ENCODE assay signal across 12 cellular contexts in the genomic region with DNA sequence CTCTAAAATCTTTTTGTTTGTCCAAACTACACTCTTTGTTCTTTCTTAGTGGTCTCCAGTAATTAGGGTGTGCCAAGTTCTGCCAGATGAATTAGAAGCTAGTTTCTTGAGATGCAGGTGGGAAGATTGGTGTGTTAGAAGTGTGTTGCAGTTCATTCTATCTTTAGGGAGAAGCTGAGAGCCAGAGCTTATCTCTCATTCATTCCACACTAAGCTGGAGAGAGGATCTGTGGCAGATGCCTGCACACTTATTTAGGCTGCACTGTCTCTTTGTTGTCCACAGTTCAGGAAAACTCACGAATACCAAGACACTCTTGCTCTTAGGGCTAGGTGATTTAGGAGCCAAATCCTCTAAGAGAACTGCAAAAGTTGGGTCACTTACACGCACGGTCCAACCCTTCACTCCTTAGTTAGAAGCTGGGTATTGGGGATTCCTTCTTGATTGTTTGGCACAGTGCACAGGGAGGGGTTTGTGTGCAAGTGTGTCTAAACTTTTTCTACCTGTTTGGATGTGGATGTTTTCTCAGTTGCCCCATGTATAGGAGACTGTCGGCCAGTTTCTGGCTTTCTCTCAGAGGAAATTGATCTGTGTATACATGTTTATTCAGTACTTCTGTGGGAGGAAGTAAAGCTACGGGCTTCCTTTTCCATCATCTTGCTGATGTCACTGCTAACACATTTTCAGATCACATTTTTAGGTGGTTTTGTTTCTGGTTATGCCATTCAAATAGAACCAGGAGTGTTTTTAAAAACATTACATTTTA. TPM values are rescaled to one million over a fixed set of nuclear protein-coding genes. Genes with fewer than 3 reads are reported as not detected.
A peak's percentile ranks its signal among the peaks of the same experiment; 100 is the strongest.
DNase-seq lines count a peak whose midpoint lies in the region; ATAC-seq, FAIRE-seq and TF ChIP-seq lines count a peak whose summit lies in the region.
"Had no signal": no experiment of that assay in that cellular context is flagged by ENCODE, and none has a peak within 500 bp of the region (broad histone marks: within the 10 kb centered on the region; RNA-seq: fewer than 3 reads in every experiment).

No MANE protein-coding gene starts in this region.

- no peak for TF ChIP-seq CTCF in left ventricle myocardium inferior (IDR thresholded peaks at IDR 0.05; ENCODE audit: borderline replicate concordance)

- H3K27me3 Mint-ChIP-seq in activated naive CD8-positive, alpha-beta T cell treated with anti-CD3 and anti-CD28 coated beads for 36 hours, result no peaks in the 10 kb centered on the region

- DNase-seq in left ventricle myocardium superior (no peak), left ventricle myocardium inferior (no peak), HTR-8/SVneo (ENCODE audit: insufficient read length, low spot score) (no peak), NCI-H2029 (lab: John Stamatoyannopoulos, UW) (no peak)
- DNase-seq in activated naive CD8-positive, alpha-beta T cell treated with anti-CD3 and anti-CD28 coated beads for 36 hours, result no peak
- DNase-seq in stimulated activated naive CD4-positive, alpha-beta T cell treated with Interleukin-2 at 50 U/mL for 16 hours (lab: John Stamatoyannopoulos, UW), result no peak
- DNase-seq: NCI-H226; nephron progenitor cell; stimulated activated CD4-positive, alpha-beta T cell treated with anti-CD3 and anti-CD28 coated beads, Interleukin-12 subunit alpha, Interleukin-12 subunit beta, amount 100 ng/mL, for 4 hours had no signal

- H3K27ac ChIP-seq in left ventricle myocardium inferior (replicated peaks), result no peak overlapping the region

- FAIRE-seq in HTR-8/SVneo (lab: Jason Lieb, UNC), result no peak

- no peaks in the 10 kb centered on the region for H3K27me3 ChIP-seq in left ventricle myocardium inferior (ENCODE audit: low read depth)

- peaks cover 38% of the 10 kb centered on the region for H3K36me3 Mint-ChIP-seq in activated naive CD8-positive, alpha-beta T cell treated with anti-CD3 and anti-CD28 coated beads for 36 hours

- peak overlapping the region; percentile 52 for H3K27ac Mint-ChIP-seq in activated naive CD8-positive, alpha-beta T cell treated with anti-CD3 and anti-CD28 coated beads for 36 hours
- H3K27ac Mint-ChIP-seq: nephron progenitor cell had no signal

- peaks cover 33% of the 10 kb centered on the region for H3K4me1 Mint-ChIP-seq in activated naive CD8-positive, alpha-beta T cell treated with anti-CD3 and anti-CD28 coated beads for 36 hours
- H3K4me1 Mint-ChIP-seq: nephron progenitor cell had no signal

- H3K9me3 ChIP-seq in left ventricle myocardium inferior (replicated peaks), result peaks cover 29% of the 10 kb centered on the region

- peak; percentile 38 for ATAC-seq in left ventricle myocardium superior
- peak; percentile 52 for ATAC-seq in HG02870 (IDR thresholded peaks at IDR 0.05; ENCODE audit: unreplicated experiment)
- no peak for ATAC-seq in HG02981 (IDR thresholded peaks at IDR 0.05; ENCODE audit: unreplicated experiment)
- ATAC-seq: esophagus mucosa had no signal

- H3K9me3 Mint-ChIP-seq in activated naive CD8-positive, alpha-beta T cell treated with anti-CD3 and anti-CD28 coated beads for 36 hours, result peaks cover 20% of the 10 kb centered on the region

- H3K4me3 ChIP-seq in left ventricle myocardium inferior, result no peak overlapping the region

- H3K4me3 Mint-ChIP-seq in activated naive CD8-positive, alpha-beta T cell treated with anti-CD3 and anti-CD28 coated beads for 36 hours, result no peak overlapping the region
- H3K4me3 Mint-ChIP-seq: nephron progenitor cell had no signal

- peaks cover 21% of the 10 kb centered on the region for H3K4me1 ChIP-seq in left ventricle myocardium inferior

- intact Hi-C loops in left ventricle myocardium superior (cut with micrococcal nuclease) (no loop called here), left ventricle myocardium inferior (cut with micrococcal nuclease) (no loop called here)

- H3K36me3 ChIP-seq in left ventricle myocardium inferior, result peaks cover 4% of the 10 kb centered on the region

RNA-seq across cellular contexts. Expression of gene SMAP1, which starts 49.5 kb away (rescaled TPM):
- total RNA-seq in left ventricle myocardium superior (32.2 TPM), left ventricle myocardium inferior (32.1 TPM)
- total RNA-seq in activated naive CD8-positive, alpha-beta T cell treated with anti-CD3 and anti-CD28 coated beads for 36 hours, result 10 to 100 TPM; 24.3 to 25.0 TPM
